ENCODE assay signal across 13 cellular contexts in the genomic region with DNA sequence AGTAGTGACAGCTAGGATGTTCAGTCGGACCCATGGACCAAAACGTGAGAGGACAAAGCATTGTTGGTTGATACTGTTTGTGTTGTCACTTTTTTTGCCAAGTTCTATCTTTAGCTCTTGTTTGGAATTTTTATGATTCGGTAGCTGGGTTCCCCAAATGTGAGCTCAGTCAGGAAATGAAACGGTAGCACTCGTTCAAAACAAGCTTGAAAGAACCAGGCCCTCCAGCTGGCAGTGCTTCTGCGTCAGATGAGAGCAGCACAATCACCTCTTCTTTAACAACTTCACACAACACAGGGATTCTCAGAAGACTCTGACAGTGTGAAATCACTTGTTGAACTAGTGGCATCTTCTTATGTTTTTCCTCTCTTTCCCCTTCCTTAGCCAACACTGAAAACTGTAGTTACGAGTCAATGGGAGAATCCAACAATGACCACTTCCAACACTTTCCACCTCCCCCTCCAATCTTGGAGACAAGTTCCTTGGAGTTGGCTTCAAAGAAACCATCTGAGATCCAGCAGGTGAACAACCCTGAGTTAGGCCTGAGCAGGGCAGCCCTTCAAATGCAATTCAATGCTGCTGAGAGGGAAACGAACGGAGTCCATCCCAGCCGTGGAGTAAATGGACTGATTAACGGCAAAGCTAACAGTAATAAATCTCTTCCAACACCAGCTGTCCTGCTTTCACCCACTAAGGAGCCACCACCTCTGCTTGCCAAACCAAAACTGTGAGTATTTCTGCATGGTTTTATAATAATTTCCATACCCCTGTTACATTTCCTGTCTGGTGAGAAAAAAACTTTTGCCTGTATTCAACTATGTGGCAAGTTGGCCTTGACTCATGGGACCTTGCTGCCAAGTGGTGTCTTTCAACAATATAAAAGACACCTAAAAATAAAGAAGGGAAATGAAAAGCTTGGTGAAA.
A peak's percentile ranks its signal among the peaks of the same experiment; 100 is the strongest.
DNase-seq lines count a peak whose midpoint lies in the region; ATAC-seq, FAIRE-seq and TF ChIP-seq lines count a peak whose summit lies in the region.
"Had no signal": no experiment of that assay in that cellular context is flagged by ENCODE, and none has a peak within 500 bp of the region (broad histone marks: within the 10 kb centered on the region; RNA-seq: fewer than 3 reads in every experiment).

No MANE protein-coding gene starts in this region.

- H3K36me3 ChIP-seq in muscle layer of colon (ENCODE audit: insufficient read depth, low read length) (no peaks in the 10 kb centered on the region), small intestine (ENCODE audit: control insufficient read depth in 2 of 2, insufficient read depth in 2 of 2, low read length in 2 of 2) (no peaks in the 10 kb centered on the region)

- no peak overlapping the region for H3K4me3 ChIP-seq in muscle layer of colon (ENCODE audit: low read depth in 1 of 2, low read length in 2 of 2)
- H3K4me3 ChIP-seq in small intestine (ENCODE audit: low read depth in 1 of 2, low read length in 2 of 2), result no peak overlapping the region

- H3K27ac ChIP-seq in muscle layer of colon (ENCODE audit: low read depth, low read length) (peak overlapping the region; percentile 86), small intestine (ENCODE audit: low read depth in 1 of 2, low read length in 1 of 2) (peak overlapping the region in 1 of 2 donors; percentile 57)

- no peaks in the 10 kb centered on the region for H3K36me3 Mint-ChIP-seq in activated naive CD4-positive, alpha-beta T cell treated with anti-CD3 and anti-CD28 coated beads, Interleukin-2, amount 50 U/mL, for 24 hours
- H3K36me3 Mint-ChIP-seq in MCF 10A (ENCODE audit: insufficient read depth, unreplicated experiment), result no peaks in the 10 kb centered on the region

- POLR2A ChIA-PET in MCF 10A (lab: Yijun Ruan, JAX), result interaction anchor here (0.6 to 4.8 kb wide), 9 partner anchors 60 to 205 kb away, joined by 3 to 47 read pairs (median 3); no protein-coding TSS in a partner anchor

- H3K4me3 Mint-ChIP-seq in activated naive CD4-positive, alpha-beta T cell treated with anti-CD3 and anti-CD28 coated beads, Interleukin-2, amount 50 U/mL, for 24 hours, result no peak overlapping the region
- H3K4me3 Mint-ChIP-seq in MCF 10A (ENCODE audit: unreplicated experiment), result no peak overlapping the region
- H3K4me3 Mint-ChIP-seq: CD4-positive, alpha-beta T cell; endodermal cell had no signal

- H3K27ac Mint-ChIP-seq in activated naive CD4-positive, alpha-beta T cell treated with anti-CD3 and anti-CD28 coated beads, Interleukin-2, amount 50 U/mL, for 24 hours, result peak overlapping the region; percentile 76
- peak overlapping the region; percentile 80 for H3K27ac Mint-ChIP-seq in MCF 10A (ENCODE audit: low read depth, unreplicated experiment)
- H3K27ac Mint-ChIP-seq: CD4-positive, alpha-beta T cell; endodermal cell had no signal

- H3K27me3 ChIP-seq in muscle layer of colon (ENCODE audit: control insufficient read depth in 1 of 2, insufficient read depth in 2 of 2, low read length in 2 of 2), result no peaks in the 10 kb centered on the region
- no peaks in the 10 kb centered on the region for H3K27me3 ChIP-seq in small intestine (ENCODE audit: control insufficient read depth in 2 of 2, insufficient read depth in 2 of 2, low read length in 2 of 2)

- no peak overlapping the region for H3K9ac ChIP-seq in muscle layer of colon (ENCODE audit: low read length)

- DNase-seq in activated naive CD4-positive, alpha-beta T cell treated with anti-CD3 and anti-CD28 coated beads, Interleukin-2, amount 50 U/mL, for 16 hours, result no peak
- peak; percentile 66 for DNase-seq in MCF 10A (ENCODE audit: unreplicated experiment)
- no peak for DNase-seq in small intestine
- no peak for DNase-seq in NCI-H748 (lab: John Stamatoyannopoulos, UW; ENCODE audit: unreplicated experiment)
- no peak for DNase-seq in globus pallidus (ENCODE audit: low spot score)
- DNase-seq: activated CD4-positive, alpha-beta T cell treated with anti-CD3 and anti-CD28 coated beads for 1 hour; CD4-positive, alpha-beta T cell; endodermal cell; NCI-H526 treated with DMSO at 0.1 percent for 48 hours; stimulated activated CD8-positive, alpha-beta memory T cell treated with anti-CD3 and anti-CD28 coated beads, Interleukin-4, amount 100 ng/mL, for 48 hours had no signal

- H3K4me1 Mint-ChIP-seq in activated naive CD4-positive, alpha-beta T cell treated with anti-CD3 and anti-CD28 coated beads, Interleukin-2, amount 50 U/mL, for 24 hours, result peaks cover 8% of the 10 kb centered on the region
- H3K4me1 Mint-ChIP-seq in MCF 10A (ENCODE audit: insufficient read depth, unreplicated experiment), result peaks cover 23% of the 10 kb centered on the region

- H3K9me3 ChIP-seq in muscle layer of colon (ENCODE audit: low read length) (no peaks in the 10 kb centered on the region), small intestine (ENCODE audit: control insufficient read depth, low read depth) (no peaks in the 10 kb centered on the region)

- H3K9me3 Mint-ChIP-seq in activated naive CD4-positive, alpha-beta T cell treated with anti-CD3 and anti-CD28 coated beads, Interleukin-2, amount 50 U/mL, for 24 hours, result no peaks in the 10 kb centered on the region
- no peaks in the 10 kb centered on the region for H3K9me3 Mint-ChIP-seq in MCF 10A (ENCODE audit: unreplicated experiment)
- H3K9me3 Mint-ChIP-seq: CD4-positive, alpha-beta T cell; endodermal cell had no signal

- CTCF ChIA-PET in MCF 10A (lab: Yijun Ruan, JAX), result interaction anchor here (0.6 to 8.3 kb wide), 50 partner anchors 10 to 531 kb away, joined by 3 to 173 read pairs (median 4); no protein-coding TSS in a partner anchor

- H3K4me1 ChIP-seq in muscle layer of colon (ENCODE audit: insufficient read depth, low read length) (peaks cover 30% of the 10 kb centered on the region), small intestine (ENCODE audit: control insufficient read depth in 2 of 2, insufficient read depth in 1 of 2, low read depth in 1 of 2, low read length in 1 of 2) (no peaks in the 10 kb centered on the region)

- no peak for FAIRE-seq in small intestine (lab: Jason Lieb, UNC)

- no peaks in the 10 kb centered on the region for H3K27me3 Mint-ChIP-seq in activated naive CD4-positive, alpha-beta T cell treated with anti-CD3 and anti-CD28 coated beads, Interleukin-2, amount 50 U/mL, for 24 hours
- no peaks in the 10 kb centered on the region for H3K27me3 Mint-ChIP-seq in MCF 10A (ENCODE audit: insufficient read depth, unreplicated experiment)
- H3K27me3 Mint-ChIP-seq: CD4-positive, alpha-beta T cell had no signal

- intact Hi-C loops in MCF 10A (cut with micrococcal nuclease), result loop anchor here (10.0 kb wide), 1 partner anchor 197 kb away; no protein-coding TSS in a partner anchor

- BruUV-seq in MCF 10A (replicated peaks; lab: Mats Ljungman, UMichigan), result no TSS peak

- no peak for ATAC-seq in esophagus mucosa

- TF ChIP-seq CTCF in MCF 10A (IDR thresholded peaks at IDR 0.05; ENCODE audit: unreplicated experiment), result no peak

- WGBS in small intestine, 3 donors, result 62 to 81% (median 77%) methylated on average over 11 of the region's 11 CpGs
